ENCODE assay signal across 12 cellular contexts in genomic region chr19:15780595-15781418, GRCh38. TPM values are rescaled to one million over a fixed set of nuclear protein-coding genes. Genes with fewer than 3 reads are reported as not detected.
DNase-seq lines count a peak whose midpoint lies in the region; ATAC-seq and TF ChIP-seq lines count a peak whose summit lies in the region.
"Had no signal": no experiment of that assay in that cellular context is flagged by ENCODE, and none has a peak within 500 bp of the region (broad histone marks: within the 10 kb centered on the region; RNA-seq: fewer than 3 reads in every experiment).

No MANE protein-coding gene starts in this region.

- H3K27me3 ChIP-seq in gastroesophageal sphincter, result no peaks in the 10 kb centered on the region

- no peak for TF ChIP-seq POLR2A in gastroesophageal sphincter (IDR thresholded peaks at IDR 0.05)

- H3K4me3 ChIP-seq in gastroesophageal sphincter, result no peak overlapping the region

- no peaks in the 10 kb centered on the region for H3K9me3 ChIP-seq in gastroesophageal sphincter

- 71% methylated on average over 4 of the region's 7 CpGs; no CpG with 5 or more reads in 1 of the 2 donors for WGBS in gastroesophageal sphincter (ENCODE audit: low coverage in 1 of 2), 2 donors

- ATAC-seq in Right ventricle myocardium inferior (peak; percentile 4), gastroesophageal sphincter (no peak), GM18517 (IDR thresholded peaks at IDR 0.05; ENCODE audit: unreplicated experiment) (no peak)

- intact Hi-C loops in Right ventricle myocardium inferior (cut with DNase I) (loop anchor here (5.0 kb wide), 1 partner anchor 109 kb away; the partner anchor contains the start of gene CYP4F12), cardiac septum (cut with DNase I) (no loop called here), posterior cingulate gyrus (cut with DNase I) (no loop called here)

- H3K36me3 ChIP-seq in gastroesophageal sphincter, result no peaks in the 10 kb centered on the region

- TF ChIP-seq EP300 in gastroesophageal sphincter (IDR thresholded peaks at IDR 0.05), result no peak

- H3K27ac ChIP-seq in gastroesophageal sphincter, result peak overlapping the region; percentile 35 to 89 (median 81)

- TF ChIP-seq CTCF in gastroesophageal sphincter (IDR thresholded peaks at IDR 0.05), result no peak
- TF ChIP-seq CTCF in GM20000 (IDR thresholded peaks at IDR 0.05; ENCODE audit: extremely low read depth, missing control alignments), result no peak

- DNase-seq in Right ventricle myocardium inferior (ENCODE audit: missing footprints) (no peak), cardiac septum (ENCODE audit: low spot score) (no peak), posterior cingulate gyrus (peak in 8 of 10 donors; percentile 15 to 87 (median 20)), NCI-H524 treated with DMSO at 0.1 percent for 48 hours (lab: John Stamatoyannopoulos, UW) (no peak), GM20000 (ENCODE audit: low spot score) (no peak), NCI-H345 (lab: John Stamatoyannopoulos, UW) (no peak)
- DNase-seq: activated CD4-positive, alpha-beta T cell treated with anti-CD3 and anti-CD28 coated beads, Interleukin-2, amount 50 U/mL, for 1 hour; activated naive CD4-positive, alpha-beta T cell treated with anti-CD3 and anti-CD28 coated beads, Interleukin-2, amount 10 ng/mL, durations not matched to agents 7 days and 5 days; mesenchymal stem cell had no signal

- peaks cover 6 to 34% (median 16%) of the 10 kb centered on the region in 3 donors for H3K4me1 ChIP-seq in gastroesophageal sphincter

RNA-seq across cellular contexts. Expression of gene OR10H5, which starts 6.7 kb away (rescaled TPM):
- total RNA-seq in Right ventricle myocardium inferior (not detected), cardiac septum (not detected), gastroesophageal sphincter (not detected)
- total RNA-seq: glomerular endothelial cell had no signal

RNA-seq across cellular contexts. Expression of gene OR10H1, which starts 34.7 kb away (rescaled TPM):
- not detected for total RNA-seq in Right ventricle myocardium inferior
- total RNA-seq in cardiac septum, result not detected
- total RNA-seq in gastroesophageal sphincter, result not detected
- total RNA-seq: glomerular endothelial cell had no signal

RNA-seq across cellular contexts. Expression of gene OR10H3, which starts 43.0 kb away (rescaled TPM):
- total RNA-seq in Right ventricle myocardium inferior (not detected), cardiac septum (not detected), gastroesophageal sphincter (not detected)
- total RNA-seq: glomerular endothelial cell had no signal

RNA-seq across cellular contexts. Expression of gene OR10H2, which starts 53.0 kb away (rescaled TPM):
- total RNA-seq in Right ventricle myocardium inferior, result not detected
- total RNA-seq in cardiac septum, result not detected
- not detected for total RNA-seq in gastroesophageal sphincter
- total RNA-seq: glomerular endothelial cell had no signal

Comparison
In these comparisons a context has a peak if more than half of its experiments do, and no peak if none do; other contexts are left out.
1. DNase-seq: peak in posterior cingulate gyrus (8 of 10); none in Right ventricle myocardium inferior (single experiment), cardiac septum (single experiment), NCI-H524 treated with DMSO at 0.1 percent for 48 hours (single experiment), GM20000 (single experiment) and NCI-H345 (single experiment).